Comparison of ENCODE assay signal across 8 cellular contexts in genomic region chr9:33044162-33044673, GRCh38. TPM values are rescaled to one million over a fixed set of nuclear protein-coding genes. Genes with fewer than 3 reads are reported as not detected.
A peak's percentile ranks its signal among the peaks of the same experiment; 100 is the strongest.
DNase-seq lines count a peak whose midpoint lies in the region; ATAC-seq and TF ChIP-seq lines count a peak whose summit lies in the region.

No MANE protein-coding gene starts in this region.

- ATAC-seq in GM18519 (IDR thresholded peaks at IDR 0.05; ENCODE audit: low FRiP score, unreplicated experiment) (peak; percentile 67), HG03045 (IDR thresholded peaks at IDR 0.05; ENCODE audit: unreplicated experiment) (peak; percentile 81)

- peak overlapping the region; percentile 80 for H3K4me3 Mint-ChIP-seq in chondrocyte (ENCODE audit: unreplicated experiment)

- no peaks in the 10 kb centered on the region for H3K9me3 Mint-ChIP-seq in chondrocyte (ENCODE audit: low read depth)

- peaks cover 11% of the 10 kb centered on the region for H3K36me3 Mint-ChIP-seq in chondrocyte (ENCODE audit: low read depth)

- peaks cover 17% of the 10 kb centered on the region for H3K4me1 Mint-ChIP-seq in chondrocyte (ENCODE audit: low read depth)

- peak overlapping the region; percentile 73 for H3K4me3 ChIP-seq in kidney epithelial cell (ENCODE audit: low read depth, low read length)

- peak overlapping the region; percentile 94 for H3K27ac ChIP-seq in 22Rv1

- H3K27me3 Mint-ChIP-seq in chondrocyte (ENCODE audit: low read depth): no peaks in the 10 kb centered on the region

- no peaks in the 10 kb centered on the region for H3K27me3 ChIP-seq in kidney epithelial cell (ENCODE audit: control insufficient read depth, insufficient read depth, low read length)

- no peaks in the 10 kb centered on the region for H3K36me3 ChIP-seq in kidney epithelial cell (ENCODE audit: control insufficient read depth, insufficient read depth, low read length)

- TF ChIP-seq CTCF in 22Rv1 (IDR thresholded peaks at IDR 0.05) (no peak), chondrocyte (IDR thresholded peaks at IDR 0.05) (no peak), kidney epithelial cell (IDR thresholded peaks at IDR 0.05; ENCODE audit: insufficient read depth, low read length, poor library complexity, severe bottlenecking) (no peak)

- DNase-seq in NCI-H2196 (lab: John Stamatoyannopoulos, UW; ENCODE audit: unreplicated experiment) (peak; percentile 86), chondrocyte (ENCODE audit: low spot score) (no peak), kidney epithelial cell (ENCODE audit: low read depth) (peak; percentile 70)
- peak; percentile 42 to 48 for DNase-seq in activated CD4-positive, alpha-beta T cell treated with anti-CD3 and anti-CD28 coated beads for 4 hours
- peak; percentile 30 for DNase-seq in stimulated activated CD4-positive, alpha-beta T cell treated with anti-CD3 and anti-CD28 coated beads, Interleukin-12 subunit alpha, Interleukin-12 subunit beta, amount 100 ng/mL, for 4 hours

- H3K27ac Mint-ChIP-seq in chondrocyte (ENCODE audit: unreplicated experiment): peak overlapping the region; percentile 95

RNA-seq across cellular contexts. Expression of gene DNAJA1, which starts 19.1 kb away (rescaled TPM):
- total RNA-seq in chondrocyte (81.2 to 121 TPM (median 81.9 TPM) in 3 replicates), kidney epithelial cell (138 and 166 TPM in 2 replicates)

RNA-seq across cellular contexts. Expression of gene SMU1, which starts 32.3 kb away (rescaled TPM):
- 17.4 to 21.1 TPM (median 17.5 TPM) in 3 replicates for total RNA-seq in chondrocyte
- 18.1 and 18.9 TPM in 2 replicates for total RNA-seq in kidney epithelial cell

RNA-seq across cellular contexts. Expression of gene APTX, which starts 42.8 kb away (rescaled TPM):
- total RNA-seq in chondrocyte (24.0 to 28.0 TPM (median 27.4 TPM) in 3 replicates), kidney epithelial cell (33.3 and 43.1 TPM in 2 replicates)
